ENCODE assay signal across 8 cellular contexts in genomic region chr20:44610313-44610965, GRCh38. TPM values are rescaled to one million over a fixed set of nuclear protein-coding genes. Genes with fewer than 3 reads are reported as not detected.
A peak's percentile ranks its signal among the peaks of the same experiment; 100 is the strongest.
DNase-seq lines count a peak whose midpoint lies in the region; ATAC-seq and TF ChIP-seq lines count a peak whose summit lies in the region.

No MANE protein-coding gene starts in this region.

- no peaks in the 10 kb centered on the region for H3K27me3 Mint-ChIP-seq in activated CD4-positive, alpha-beta T cell treated with anti-CD3 and anti-CD28 coated beads for 36 hours

- peak overlapping the region; percentile 67 for H3K27ac Mint-ChIP-seq in activated CD4-positive, alpha-beta T cell treated with anti-CD3 and anti-CD28 coated beads for 36 hours

- 0 to 11% (median 2%) methylated on average over 1 of the region's 1 CpG for WGBS in heart left ventricle, 4 donors

- intact Hi-C loops in activated CD4-positive, alpha-beta T cell treated with anti-CD3 and anti-CD28 coated beads for 36 hours (cut with DNase I, micrococcal nuclease) = loop anchor here (1.0 to 5.0 kb wide), 7 partner anchors 34 to 395 kb away; partner anchors contain the start of genes SERINC3 (in 2 of the 2) and TTPAL (in 2 of the 2)
- intact Hi-C loops in heart left ventricle (cut with DNase I) = loop anchor here in 9 of 10 donors (1.0 to 10.0 kb wide), 17 partner anchors 33 to 396 kb away; partner anchors contain the start of genes TTPAL (in 4 of the 9), OSER1 (in 2 of the 9), ADA (in 1 of the 9) and FITM2 (in 1 of the 9)

- H3K27me3 ChIP-seq in Peyer's patch (no peaks in the 10 kb centered on the region), heart left ventricle (no peaks in the 10 kb centered on the region), thoracic aorta (replicated peaks; ENCODE audit: insufficient read depth) (no peaks in the 10 kb centered on the region), WERI-Rb-1 (ENCODE audit: insufficient read depth, low read depth, severe bottlenecking) (no peaks in the 10 kb centered on the region)

- no peak overlapping the region for H3K4me3 Mint-ChIP-seq in activated CD4-positive, alpha-beta T cell treated with anti-CD3 and anti-CD28 coated beads for 36 hours

- H3K36me3 ChIP-seq in Peyer's patch (peaks cover 0 to 6% (median 0%) of the 10 kb centered on the region in 3 donors), heart left ventricle (peaks cover 0 to 42% (median 24%) of the 10 kb centered on the region in 9 donors), thoracic aorta (no peaks in the 10 kb centered on the region), WERI-Rb-1 (peaks cover 9% of the 10 kb centered on the region; the same call in 1 of the 2 replicates)

- H3K4me1 Mint-ChIP-seq in activated CD4-positive, alpha-beta T cell treated with anti-CD3 and anti-CD28 coated beads for 36 hours = peaks cover 25% of the 10 kb centered on the region

- peak overlapping the region in 3 of 4 donors; percentile 64 to 80 (median 69) for H3K27ac ChIP-seq in Peyer's patch
- H3K27ac ChIP-seq in heart left ventricle = peak overlapping the region; percentile 34 to 89 (median 80)
- H3K27ac ChIP-seq in thoracic aorta = peak overlapping the region; percentile 75 to 79
- no peak overlapping the region for H3K27ac ChIP-seq in WERI-Rb-1

- peaks cover 0 to 4% (median 0%) of the 10 kb centered on the region in 4 donors for H3K9me3 ChIP-seq in Peyer's patch
- no peaks in the 10 kb centered on the region for H3K9me3 ChIP-seq in heart left ventricle
- H3K9me3 ChIP-seq in thoracic aorta = no peaks in the 10 kb centered on the region
- no peaks in the 10 kb centered on the region for H3K9me3 ChIP-seq in WERI-Rb-1 (ENCODE audit: severe bottlenecking)

- no peaks in the 10 kb centered on the region for H3K9me3 Mint-ChIP-seq in activated CD4-positive, alpha-beta T cell treated with anti-CD3 and anti-CD28 coated beads for 36 hours (ENCODE audit: low read depth)

- no peak overlapping the region for H3K4me3 ChIP-seq in Peyer's patch
- H3K4me3 ChIP-seq in heart left ventricle = peak overlapping the region in 1 of 12 donors; percentile 35
- no peak overlapping the region for H3K4me3 ChIP-seq in thoracic aorta
- H3K4me3 ChIP-seq in WERI-Rb-1 (ENCODE audit: low read depth, low read length) = no peak overlapping the region

- no peak for TF ChIP-seq CTCF in Peyer's patch (IDR thresholded peaks at IDR 0.05)
- TF ChIP-seq CTCF in heart left ventricle (IDR thresholded peaks at IDR 0.05) = peak in 1 of 12 donors; percentile 7
- no peak for TF ChIP-seq CTCF in thoracic aorta (IDR thresholded peaks at IDR 0.05)
- no peak for TF ChIP-seq CTCF in WERI-Rb-1 (IDR thresholded peaks at IDR 0.05; ENCODE audit: low read depth, low read length)

- H3K4me1 ChIP-seq in Peyer's patch = peaks cover 0 to 21% (median 11%) of the 10 kb centered on the region in 4 donors
- peaks cover 8 to 74% (median 44%) of the 10 kb centered on the region in 12 donors for H3K4me1 ChIP-seq in heart left ventricle
- H3K4me1 ChIP-seq in thoracic aorta (ENCODE audit: control insufficient read depth in 1 of 2, low read depth in 2 of 2) = peaks cover 17 to 53% of the 10 kb centered on the region in 2 donors

- CTCF ChIA-PET in activated CD4-positive, alpha-beta T cell treated with anti-CD3 and anti-CD28 coated beads for 36 hours (lab: Charles Lee) = interaction anchor here (0.6 to 4.1 kb wide), 38 partner anchors 8 to 392 kb away, joined by 3 to 32 read pairs (median 4); partner anchors contain the start of genes FITM2, PKIG, SERINC3 and TTPAL

- no peak for TF ChIP-seq POLR2A in Peyer's patch (IDR thresholded peaks at IDR 0.05)
- no peak for TF ChIP-seq POLR2A in heart left ventricle (IDR thresholded peaks at IDR 0.05)

- peaks cover 5% of the 10 kb centered on the region for H3K36me3 Mint-ChIP-seq in activated CD4-positive, alpha-beta T cell treated with anti-CD3 and anti-CD28 coated beads for 36 hours (ENCODE audit: low read depth)

- POLR2A ChIA-PET in activated CD4-positive, alpha-beta T cell treated with anti-CD3 and anti-CD28 coated beads for 36 hours (lab: Charles Lee) = interaction anchor here (0.6 kb wide), 1 partner anchor 37 kb away, joined by 3 read pairs; no protein-coding TSS in a partner anchor

- DNase-seq in activated CD4-positive, alpha-beta T cell treated with anti-CD3 and anti-CD28 coated beads for 36 hours = no peak
- DNase-seq in activated CD4-positive, alpha-beta T cell treated with anti-CD3 and anti-CD28 coated beads for 4 hours = no peak
- DNase-seq in Peyer's patch (no peak), heart left ventricle (no peak), thoracic aorta (ENCODE audit: low spot score) (no peak), WERI-Rb-1 (no peak), GOT3 (lab: John Stamatoyannopoulos, UW) (no peak), HCEC 1CT (no peak)

- ATAC-seq in activated CD4-positive, alpha-beta T cell treated with anti-CD3 and anti-CD28 coated beads for 36 hours = peak; percentile 34
- ATAC-seq in heart left ventricle (peak in 1 of 4 donors; percentile 1), thoracic aorta (ENCODE audit: insufficient number of reproducible peaks, low FRiP score, low read depth) (no peak)

RNA-seq across cellular contexts. Expression of gene PKIG, which starts 28.1 kb away (rescaled TPM):
- 1 to 10 TPM; 4.5 to 4.6 TPM for total RNA-seq in activated CD4-positive, alpha-beta T cell treated with anti-CD3 and anti-CD28 coated beads for 36 hours
- total RNA-seq in Peyer's patch (10 to 100 TPM; 27.9 to 60.2 (median 28.3) TPM), heart left ventricle (100 to 1,000 TPM; 156 to 286 (median 200) TPM), thoracic aorta (100 to 1,000 TPM; 125 to 186 TPM)
- polyA plus RNA-seq in heart left ventricle = 100 to 1,000 TPM; 155 to 213 TPM

RNA-seq across cellular contexts. Expression of gene ADA, which starts 41.1 kb away (rescaled TPM):
- total RNA-seq in activated CD4-positive, alpha-beta T cell treated with anti-CD3 and anti-CD28 coated beads for 36 hours = 10 to 100 TPM; 33.8 to 37.8 TPM
- 10 to 100 TPM in 1 of 4 donors, 1 to 10 TPM in 3; 1.6 to 25.6 (median 5.0) TPM for total RNA-seq in Peyer's patch
- total RNA-seq in heart left ventricle = 10 to 100 TPM in 2 of 9 donors, 1 to 10 TPM in 7; 2.5 to 11.5 (median 6.0) TPM
- polyA plus RNA-seq in heart left ventricle = 10 to 100 TPM in 1 of 2 donors, 1 to 10 TPM in 1; 6.4 to 10.9 TPM
- 10 to 100 TPM in 1 of 2 donors, 1 to 10 TPM in 1; 8.1 to 20.6 TPM for total RNA-seq in thoracic aorta

Comparison
In these comparisons a context has a peak if more than half of its experiments do, and no peak if none do; other contexts are left out.
1. RNA of gene PKIG, which starts 28.1 kb away (total RNA-seq): 156 to 286 TPM in heart left ventricle, 125 to 186 TPM in thoracic aorta and 27.9 to 60.2 TPM in Peyer's patch; 4.5 to 4.6 TPM in activated CD4-positive, alpha-beta T cell treated with anti-CD3 and anti-CD28 coated beads for 36 hours; every median in the first group is over 4 times any median in the second.